Comparison of ENCODE assay signal across 24 cellular contexts in genomic region chrX:121013897-121014455, GRCh38. TPM values are rescaled to one million over a fixed set of nuclear protein-coding genes. Genes with fewer than 3 reads are reported as not detected.
DNase-seq lines count a peak whose midpoint lies in the region; ATAC-seq, FAIRE-seq and TF ChIP-seq lines count a peak whose summit lies in the region.
"Had no signal": no experiment of that assay in that cellular context is flagged by ENCODE, and none has a peak within 500 bp of the region (broad histone marks: within the 10 kb centered on the region; RNA-seq: fewer than 3 reads in every experiment).

No MANE protein-coding gene starts in this region.

- H3K9me3 ChIP-seq in right lobe of liver: no peaks in the 10 kb centered on the region

- no peak for TF ChIP-seq CTCF in C4-2B (conservative IDR thresholded peaks at IDR 0.05)
- TF ChIP-seq CTCF in bronchial epithelial cell (IDR thresholded peaks at IDR 0.05; ENCODE audit: insufficient read depth, low read length, severe bottlenecking): no peak
- TF ChIP-seq CTCF in right lobe of liver (IDR thresholded peaks at IDR 0.05): no peak

- peak; percentile 55 for FAIRE-seq in bronchial epithelial cell (lab: Jason Lieb, UNC)
- FAIRE-seq: A204.1, G401.6, GM12892, H1 had no signal

- peaks cover 0 to 5% (median 0%) of the 10 kb centered on the region in 4 donors for H3K4me1 ChIP-seq in right lobe of liver
- H3K4me1 ChIP-seq: BLaER1 had no signal

- ATAC-seq in left lobe of liver (peak; percentile 51), right lobe of liver (peak in 3 of 4 donors; percentile 21 to 77 (median 28)), GM19324 (IDR thresholded peaks at IDR 0.05; ENCODE audit: low FRiP score, unreplicated experiment) (no peak)

- H3K36me3 ChIP-seq in bronchial epithelial cell (ENCODE audit: control insufficient read depth, insufficient read depth, low read length) (no peaks in the 10 kb centered on the region), right lobe of liver (no peaks in the 10 kb centered on the region)
- H3K36me3 ChIP-seq: BLaER1 had no signal

- H3K4me3 ChIP-seq in bronchial epithelial cell (ENCODE audit: low read depth, low read length): no peak overlapping the region
- H3K4me3 ChIP-seq in right lobe of liver: no peak overlapping the region
- H3K4me3 ChIP-seq: BLaER1, GM23248 had no signal

- H3K27ac ChIP-seq in C4-2B: peak overlapping the region; percentile 29
- no peak overlapping the region for H3K27ac ChIP-seq in right lobe of liver
- H3K27ac ChIP-seq: 22Rv1, BLaER1, GM23248 had no signal

- DNase-seq in bronchial epithelial cell (ENCODE audit: low read depth) (peak; percentile 6), left lobe of liver (ENCODE audit: low spot score) (no peak), right lobe of liver (no peak), pons (ENCODE audit: low spot score) (no peak), NCI-H2029 (lab: John Stamatoyannopoulos, UW) (no peak), NK-92 (lab: John Stamatoyannopoulos, UW; ENCODE audit: unreplicated experiment) (no peak)
- DNase-seq: Calu3; CD4-positive, alpha-beta T cell; CD8-positive, alpha-beta memory T cell; DMS53; DMS79 treated with DMSO at 0.1 percent for 48 hours; GM23248; H7; HCEC 1CT had no signal

- no peak for TF ChIP-seq POLR2A in right lobe of liver (IDR thresholded peaks at IDR 0.05)

- intact Hi-C loops in right lobe of liver (cut with DNase I): no loop called here

- H3K27me3 ChIP-seq in bronchial epithelial cell (ENCODE audit: control insufficient read depth, insufficient read depth, low read length): no peaks in the 10 kb centered on the region
- H3K27me3 ChIP-seq in right lobe of liver: no peaks in the 10 kb centered on the region
- H3K27me3 ChIP-seq: BLaER1 had no signal

RNA-seq across cellular contexts. Expression of gene CT47A1, which starts 28.4 kb away (rescaled TPM):
- total RNA-seq in bronchial epithelial cell (not detected in 2 replicates), left lobe of liver (not detected), right lobe of liver (not detected)
- total RNA-seq: B cell; Calu3; CD4-positive, alpha-beta T cell; CD8-positive, alpha-beta memory T cell; GM23248; H1; H7 had no signal

RNA-seq across cellular contexts. Expression of gene CT47A2, which starts 33.2 kb away (rescaled TPM):
- total RNA-seq in bronchial epithelial cell (not detected in 2 replicates), left lobe of liver (not detected), right lobe of liver (not detected)
- total RNA-seq: B cell; Calu3; CD4-positive, alpha-beta T cell; CD8-positive, alpha-beta memory T cell; Daoy; GM23248; H1; H7 had no signal

RNA-seq across cellular contexts. Expression of gene GLUD2, which starts 33.4 kb away (rescaled TPM):
- total RNA-seq in bronchial epithelial cell: 0.51 and 0.53 TPM in 2 replicates
- total RNA-seq in left lobe of liver: 3.7 TPM
- total RNA-seq in right lobe of liver: 1 to 10 TPM; 3.2 to 8.5 (median 5.9) TPM

RNA-seq across cellular contexts. Expression of gene CT47A3, which starts 38.1 kb away (rescaled TPM):
- total RNA-seq in bronchial epithelial cell: not detected in 2 replicates
- total RNA-seq in left lobe of liver: not detected
- not detected for total RNA-seq in right lobe of liver
- total RNA-seq: B cell; Calu3; CD4-positive, alpha-beta T cell; CD8-positive, alpha-beta memory T cell; Daoy; GM23248; H1; H7 had no signal

RNA-seq across cellular contexts. Expression of gene CT47A4, which starts 43.0 kb away (rescaled TPM):
- total RNA-seq in bronchial epithelial cell (not detected in 2 replicates), left lobe of liver (not detected), right lobe of liver (not detected)
- total RNA-seq: B cell; Calu3; CD4-positive, alpha-beta T cell; CD8-positive, alpha-beta memory T cell; Daoy; GM23248; H1; H7 had no signal
